Comparison of ENCODE assay signal across 23 cellular contexts in the genomic region with DNA sequence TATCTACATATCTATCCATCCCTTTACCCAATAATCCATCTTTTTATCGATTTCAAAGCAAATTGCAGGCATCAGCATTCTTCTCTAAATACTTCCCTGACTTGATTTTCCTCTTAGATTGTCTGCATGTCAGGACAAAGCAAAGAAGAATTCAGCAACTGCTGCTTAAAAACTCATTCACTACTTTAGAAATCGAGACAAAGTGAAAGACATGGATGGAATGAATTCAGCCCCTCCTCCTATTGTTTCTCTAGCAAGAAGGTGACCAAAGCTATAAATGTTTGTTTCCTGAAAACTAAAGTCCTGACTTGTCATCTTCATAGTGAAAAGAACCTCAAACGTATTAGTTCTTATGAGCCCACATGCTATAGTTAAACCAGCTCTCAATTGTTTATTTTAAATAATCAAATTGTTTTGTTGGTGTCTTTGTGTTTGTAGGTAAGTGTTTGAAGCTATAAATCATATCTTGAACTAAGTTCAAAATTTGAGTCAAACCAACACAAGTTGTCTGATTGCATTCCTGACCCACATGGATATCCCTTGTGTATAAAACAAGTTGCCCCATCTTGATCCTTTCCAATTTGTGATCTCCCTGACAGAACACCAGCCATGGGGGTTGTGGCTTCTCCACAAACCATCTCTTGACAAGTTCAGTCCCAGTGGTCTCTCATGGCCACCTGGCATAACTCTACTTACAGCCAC. TPM values are rescaled to one million over a fixed set of nuclear protein-coding genes. Genes with fewer than 3 reads are reported as not detected.
DNase-seq lines count a peak whose midpoint lies in the region; ATAC-seq and TF ChIP-seq lines count a peak whose summit lies in the region.
"Had no signal": no experiment of that assay in that cellular context is flagged by ENCODE, and none has a peak within 500 bp of the region (broad histone marks: within the 10 kb centered on the region; RNA-seq: fewer than 3 reads in every experiment).

No MANE protein-coding gene starts in this region.

- H3K56ac ChIP-seq in mesendoderm (ENCODE audit: low read length): no peak overlapping the region

- TF ChIP-seq CTCF in right atrium auricular region (IDR thresholded peaks at IDR 0.05) (no peak), heart left ventricle (IDR thresholded peaks at IDR 0.05) (no peak), dorsolateral prefrontal cortex (IDR thresholded peaks at IDR 0.05 in 54 of 56, conservative IDR thresholded peaks at IDR 0.05 in 2 of 56; ENCODE audit: low read depth in 1 of 56, partially characterized antibody in 56 of 56) (no peak), uterus (IDR thresholded peaks at IDR 0.05) (no peak)

- H3K79me1 ChIP-seq in mesendoderm (ENCODE audit: low read length): no peaks in the 10 kb centered on the region

- no peak overlapping the region for H2BK5ac ChIP-seq in mesendoderm (ENCODE audit: low read length)

- peak overlapping the region; percentile 56 for H3K4ac ChIP-seq in mesendoderm (ENCODE audit: low read depth, low read length)

- H3K27me3 ChIP-seq in right atrium auricular region (no peaks in the 10 kb centered on the region), heart left ventricle (no peaks in the 10 kb centered on the region), dorsolateral prefrontal cortex (peaks cover 0 to 45% (median 0%) of the 10 kb centered on the region in 45 donors), mesendoderm (ENCODE audit: insufficient read depth, low read length, poor library complexity) (no peaks in the 10 kb centered on the region), uterus (no peaks in the 10 kb centered on the region)
- H3K27me3 ChIP-seq: ascending aorta, MG63, stomach, transverse colon had no signal

- H2BK15ac ChIP-seq in mesendoderm (replicated peaks; ENCODE audit: low read depth): no peak overlapping the region

- no peaks in the 10 kb centered on the region for H3K79me2 ChIP-seq in mesendoderm (ENCODE audit: control insufficient read depth, insufficient read depth, low read length)

- peak overlapping the region; percentile 29 for H3K18ac ChIP-seq in mesendoderm (ENCODE audit: low read length)

- H2AK5ac ChIP-seq in mesendoderm (ENCODE audit: low read length): no peak overlapping the region

- no peak overlapping the region for H3K4me2 ChIP-seq in mesendoderm (ENCODE audit: low read length)

- no peaks in the 10 kb centered on the region for H3K9me3 ChIP-seq in right atrium auricular region
- H3K9me3 ChIP-seq in heart left ventricle: no peaks in the 10 kb centered on the region
- H3K9me3 ChIP-seq in uterus: no peaks in the 10 kb centered on the region
- H3K9me3 ChIP-seq: ascending aorta, MG63, prostate gland, stomach, transverse colon had no signal

- H3K27ac ChIP-seq in right atrium auricular region (peak overlapping the region; percentile 17 to 50), heart left ventricle (peak overlapping the region in 5 of 12 donors; percentile 50 to 73 (median 60)), dorsolateral prefrontal cortex (peak overlapping the region in 38 of 59 donors; percentile 2 to 83 (median 64)), mesendoderm (ENCODE audit: low read depth, low read length) (no peak overlapping the region), temporal lobe (ENCODE audit: low read depth, low read length) (peak overlapping the region; percentile 28), uterus (no peak overlapping the region)
- H3K27ac ChIP-seq: transverse colon had no signal

- H4K5ac ChIP-seq in mesendoderm (ENCODE audit: low read length): no peak overlapping the region

- no peak overlapping the region for H3K23ac ChIP-seq in mesendoderm (ENCODE audit: low read length)

- H2BK120ac ChIP-seq in mesendoderm (ENCODE audit: low read depth, low read length): no peak overlapping the region

- no peak overlapping the region for H3K9ac ChIP-seq in mesendoderm (ENCODE audit: low read length)

- WGBS in heart left ventricle, 4 donors: 63 to 68% (median 66%) methylated on average over 3 of the region's 3 CpGs
- 100% methylated on average over 1 of the region's 3 CpGs for WGBS in mesendoderm (ENCODE audit: extremely low coverage, insufficient coverage, low lambda C conversion rate)

- H4K8ac ChIP-seq in mesendoderm (ENCODE audit: low read depth, low read length): no peak overlapping the region

- H3K4me1 ChIP-seq in right atrium auricular region: peaks cover 0 to 42% of the 10 kb centered on the region in 2 donors
- peaks cover 0 to 41% (median 18%) of the 10 kb centered on the region in 12 donors for H3K4me1 ChIP-seq in heart left ventricle
- H3K4me1 ChIP-seq in mesendoderm (ENCODE audit: control insufficient read depth, low read depth, low read length): no peaks in the 10 kb centered on the region
- no peaks in the 10 kb centered on the region for H3K4me1 ChIP-seq in uterus
- H3K4me1 ChIP-seq: ascending aorta, prostate gland, transverse colon had no signal

- ATAC-seq in heart left ventricle: no peak
- no peak for ATAC-seq in HG02870 (IDR thresholded peaks at IDR 0.05; ENCODE audit: unreplicated experiment)
- ATAC-seq in GM18505 (IDR thresholded peaks at IDR 0.05; ENCODE audit: unreplicated experiment): no peak
- ATAC-seq: activated naive CD4-positive, alpha-beta T cell treated with anti-CD3 and anti-CD28 coated beads, Interleukin-2, amount 50 U/mL, for 72 hours had no signal

- TF ChIP-seq POLR2A in heart left ventricle (IDR thresholded peaks at IDR 0.05): no peak
- TF ChIP-seq POLR2A in GM18505 (IDR thresholded peaks at IDR 0.05; ENCODE audit: borderline replicate concordance, extremely low read depth, insufficient read depth, insufficient read length): no peak
- no peak for TF ChIP-seq POLR2A in uterus (IDR thresholded peaks at IDR 0.05)

- no peak for DNase-seq in right atrium auricular region (ENCODE audit: low spot score)
- DNase-seq in heart left ventricle: no peak
- DNase-seq in dorsolateral prefrontal cortex: no peak
- no peak for DNase-seq in mesendoderm
- DNase-seq in uterus: no peak
- DNase-seq: activated CD4-positive, alpha-beta memory T cell treated with anti-CD3 and anti-CD28 coated beads, Interleukin-2, amount 10 ng/mL, durations not matched to agents 7 days and 5 days; activated CD4-positive, alpha-beta T cell treated with anti-CD3 and anti-CD28 coated beads for 1 hour; CD8-positive, alpha-beta memory T cell; DMS 273 treated with DMSO at 0.1 percent for 48 hours; immature natural killer cell; mesenchymal stem cell; MG63; NCI-H2029; NCI-H446; stimulated activated CD8-positive, alpha-beta memory T cell treated with anti-CD3 and anti-CD28 coated beads, Interleukin-4, amount 100 ng/mL, for 48 hours; stomach; transverse colon had no signal

- H3K36me3 ChIP-seq in right atrium auricular region (no peaks in the 10 kb centered on the region), heart left ventricle (no peaks in the 10 kb centered on the region), mesendoderm (ENCODE audit: control insufficient read depth, insufficient read depth, low read length) (no peaks in the 10 kb centered on the region), uterus (no peaks in the 10 kb centered on the region)
- H3K36me3 ChIP-seq: ascending aorta, MG63, prostate gland, stomach, transverse colon had no signal

- H3K4me3 ChIP-seq in right atrium auricular region (no peak overlapping the region), heart left ventricle (no peak overlapping the region), dorsolateral prefrontal cortex (no peak overlapping the region), mesendoderm (ENCODE audit: low read length) (no peak overlapping the region), uterus (no peak overlapping the region)
- H3K4me3 ChIP-seq: ascending aorta, MG63, prostate gland, stomach, transverse colon had no signal

- intact Hi-C loops in heart left ventricle (cut with DNase I): no loop called here
- intact Hi-C loops in dorsolateral prefrontal cortex (cut with DNase I): no loop called here
- intact Hi-C loops in uterus (cut with DNase I; ENCODE audit: low total_unique reads): no loop called here

RNA-seq across cellular contexts. Expression of a gene that starts 58.6 kb away (rescaled TPM):
- total RNA-seq in right atrium auricular region (100 to 1,000 TPM; 145 to 160 TPM), heart left ventricle (100 to 1,000 TPM; 141 to 277 (median 254) TPM), dorsolateral prefrontal cortex (100 to 1,000 TPM; 171 to 378 (median 237) TPM), temporal lobe (242 TPM), uterus (100 to 1,000 TPM in 3 of 4 donors, 10 to 100 TPM in 1; 83.8 to 298 (median 159) TPM)
- 10 to 100 TPM; 21.0 to 55.2 TPM for polyA plus RNA-seq in heart left ventricle
- polyA plus RNA-seq in mesendoderm (2013, experiment 1 of 2): 28.2 TPM
- 29.9 TPM for polyA plus RNA-seq in mesendoderm (2013, experiment 2 of 2)

Comparison
In these comparisons a context has a peak if more than half of its experiments do, and no peak if none do; other contexts are left out.
1. H3K27ac ChIP-seq: peak in right atrium auricular region (2 of 2), dorsolateral prefrontal cortex (38 of 59) and temporal lobe (single experiment); none in mesendoderm (single experiment) and uterus (0 of 2).